In the genomic region with DNA sequence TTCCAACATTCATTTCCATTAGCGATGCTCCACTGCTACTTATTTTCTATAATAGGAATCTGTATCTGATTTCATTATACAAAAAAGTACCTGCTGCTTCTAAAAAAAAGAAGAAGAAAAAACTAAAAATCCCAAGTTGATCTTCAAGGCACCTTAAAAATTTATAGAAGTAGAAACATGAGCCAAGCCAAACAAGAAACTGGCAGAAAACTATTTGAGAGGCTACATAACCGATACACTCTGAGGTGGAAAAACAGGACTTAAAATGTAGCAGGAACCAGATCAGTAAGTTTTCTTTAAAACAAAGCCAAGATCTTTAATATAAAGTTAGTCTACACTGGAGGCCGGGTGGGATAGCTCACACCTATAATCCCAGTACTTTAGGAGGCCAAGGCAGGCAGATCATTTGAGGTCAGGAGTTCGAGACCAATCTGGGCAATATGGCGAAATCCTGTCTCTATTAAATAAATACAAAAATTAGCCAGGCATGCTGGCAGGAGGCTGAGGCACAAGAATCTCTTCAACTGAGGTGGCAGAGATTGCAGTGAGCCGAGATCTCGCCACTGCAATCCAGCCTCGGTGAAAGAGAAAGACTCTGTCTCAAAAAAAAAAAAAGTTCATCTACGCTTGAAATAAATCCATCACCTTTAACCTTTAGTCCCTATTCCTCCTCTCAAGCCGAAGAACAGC, we compare ENCODE assay signal across 14 cellular contexts.
DNase-seq lines count a peak whose midpoint lies in the region; ATAC-seq and TF ChIP-seq lines count a peak whose summit lies in the region.
"Had no signal": no experiment of that assay in that cellular context is flagged by ENCODE, and none has a peak within 500 bp of the region (broad histone marks: within the 10 kb centered on the region; RNA-seq: fewer than 3 reads in every experiment).

No MANE protein-coding gene starts in this region.

- ATAC-seq in activated naive CD4-positive, alpha-beta T cell treated with anti-CD3 and anti-CD28 coated beads, Interleukin-2, amount 50 U/mL, for 72 hours, result no peak
- ATAC-seq in naive B cell (ENCODE audit: low read depth in 2 of 2), result no peak
- ATAC-seq in stimulated activated effector memory CD8-positive, alpha-beta T cell treated with anti-CD3 and anti-CD28 coated beads, Interleukin-12 subunit alpha, Interleukin-12 subunit beta, amount 100 ng/mL, for 72 hours, result no peak
- no peak for ATAC-seq in HG02678 (IDR thresholded peaks at IDR 0.05; ENCODE audit: unreplicated experiment)

- peaks cover 13 to 17% of the 10 kb centered on the region in 2 donors for H3K4me1 ChIP-seq in thyroid gland

- TF ChIP-seq CTCF in choroid plexus epithelial cell (conservative IDR thresholded peaks at IDR 0.05; ENCODE audit: low read depth, low read length) (no peak), thyroid gland (IDR thresholded peaks at IDR 0.05) (no peak)

- H3K27me3 ChIP-seq in thyroid gland, result no peaks in the 10 kb centered on the region
- H3K27me3 ChIP-seq: MG63 had no signal

- H3K36me3 ChIP-seq in thyroid gland, result peaks cover 12 to 15% of the 10 kb centered on the region in 2 donors

- H3K27ac ChIP-seq in thyroid gland, result peak overlapping the region; percentile 49 to 81 (median 62)

- no peaks in the 10 kb centered on the region for H3K27me3 Mint-ChIP-seq in activated naive CD4-positive, alpha-beta T cell treated with anti-CD3 and anti-CD28 coated beads, Interleukin-2, amount 50 U/mL, for 24 hours
- no peaks in the 10 kb centered on the region for H3K27me3 Mint-ChIP-seq in naive B cell

- no peak overlapping the region for H3K4me3 ChIP-seq in choroid plexus epithelial cell (ENCODE audit: low read depth, low read length)
- no peak overlapping the region for H3K4me3 ChIP-seq in thyroid gland (replicated peaks in 1 of 3)
- H3K4me3 ChIP-seq: lung, MG63 had no signal

- H3K36me3 Mint-ChIP-seq in activated naive CD4-positive, alpha-beta T cell treated with anti-CD3 and anti-CD28 coated beads, Interleukin-2, amount 50 U/mL, for 24 hours, result peaks cover 2% of the 10 kb centered on the region
- H3K36me3 Mint-ChIP-seq in activated naive CD4-positive, alpha-beta T cell treated with anti-CD3 and anti-CD28 coated beads, Interleukin-2, amount 50 U/mL, for 72 hours, result no peaks in the 10 kb centered on the region
- peaks cover 8 to 18% of the 10 kb centered on the region in 2 donors for H3K36me3 Mint-ChIP-seq in naive B cell
- peaks cover 75% of the 10 kb centered on the region for H3K36me3 Mint-ChIP-seq in stimulated activated effector memory CD8-positive, alpha-beta T cell treated with anti-CD3 and anti-CD28 coated beads, Interleukin-12 subunit alpha, Interleukin-12 subunit beta, amount 100 ng/mL, for 72 hours

- H3K9me3 ChIP-seq in thyroid gland, result no peaks in the 10 kb centered on the region
- H3K9me3 ChIP-seq: Caco-2, MG63 had no signal

- TF ChIP-seq POLR2A in thyroid gland (IDR thresholded peaks at IDR 0.05), result no peak

- 65 to 70% methylated on average over 10 of the region's 10 CpGs for WGBS in thyroid gland, 2 donors

- H3K27ac Mint-ChIP-seq in activated naive CD4-positive, alpha-beta T cell treated with anti-CD3 and anti-CD28 coated beads, Interleukin-2, amount 50 U/mL, for 24 hours, result peak overlapping the region; percentile 68
- H3K27ac Mint-ChIP-seq in activated naive CD4-positive, alpha-beta T cell treated with anti-CD3 and anti-CD28 coated beads, Interleukin-2, amount 50 U/mL, for 72 hours, result peak overlapping the region in 1 of 2 donors; percentile 50
- peak overlapping the region in 5 of 6 donors; percentile 56 to 73 (median 62) for H3K27ac Mint-ChIP-seq in naive B cell
- H3K27ac Mint-ChIP-seq in stimulated activated effector memory CD8-positive, alpha-beta T cell treated with anti-CD3 and anti-CD28 coated beads, Interleukin-12 subunit alpha, Interleukin-12 subunit beta, amount 100 ng/mL, for 72 hours, result no peak overlapping the region

- H3K9me3 Mint-ChIP-seq in activated naive CD4-positive, alpha-beta T cell treated with anti-CD3 and anti-CD28 coated beads, Interleukin-2, amount 50 U/mL, for 24 hours, result no peaks in the 10 kb centered on the region
- H3K9me3 Mint-ChIP-seq in activated naive CD4-positive, alpha-beta T cell treated with anti-CD3 and anti-CD28 coated beads, Interleukin-2, amount 50 U/mL, for 72 hours, result no peaks in the 10 kb centered on the region
- H3K9me3 Mint-ChIP-seq in naive B cell, result no peaks in the 10 kb centered on the region
- no peaks in the 10 kb centered on the region for H3K9me3 Mint-ChIP-seq in stimulated activated effector memory CD8-positive, alpha-beta T cell treated with anti-CD3 and anti-CD28 coated beads, Interleukin-12 subunit alpha, Interleukin-12 subunit beta, amount 100 ng/mL, for 72 hours

- DNase-seq in activated naive CD4-positive, alpha-beta T cell treated with anti-CD3 and anti-CD28 coated beads, Interleukin-2, amount 50 U/mL, for 72 hours (ENCODE audit: low spot score in 2 of 2), result no peak
- DNase-seq in choroid plexus epithelial cell (ENCODE audit: low read depth) (peak; percentile 26), naive B cell (no peak), thyroid gland (no peak), NCI-H69 (lab: John Stamatoyannopoulos, UW) (no peak)
- no peak for DNase-seq in stimulated activated effector memory CD8-positive, alpha-beta T cell treated with anti-CD3 and anti-CD28 coated beads, Interleukin-12 subunit alpha, Interleukin-12 subunit beta, amount 100 ng/mL, for 72 hours (ENCODE audit: low spot score in 2 of 2)
- DNase-seq: activated gamma-delta T cell, MG63, NCI-H2081 treated with DMSO at 0.1 percent for 48 hours, NCI-H526 treated with DMSO at 0.1 percent for 48 hours had no signal

- no peak overlapping the region for H3K4me3 Mint-ChIP-seq in activated naive CD4-positive, alpha-beta T cell treated with anti-CD3 and anti-CD28 coated beads, Interleukin-2, amount 50 U/mL, for 24 hours
- H3K4me3 Mint-ChIP-seq in naive B cell, result no peak overlapping the region
- H3K4me3 Mint-ChIP-seq in stimulated activated effector memory CD8-positive, alpha-beta T cell treated with anti-CD3 and anti-CD28 coated beads, Interleukin-12 subunit alpha, Interleukin-12 subunit beta, amount 100 ng/mL, for 72 hours, result no peak overlapping the region

- intact Hi-C loops in thyroid gland (cut with DNase I), result no loop called here

- peaks cover 20% of the 10 kb centered on the region for H3K4me1 Mint-ChIP-seq in activated naive CD4-positive, alpha-beta T cell treated with anti-CD3 and anti-CD28 coated beads, Interleukin-2, amount 50 U/mL, for 24 hours
- H3K4me1 Mint-ChIP-seq in naive B cell, result peaks cover 4 to 9% (median 5%) of the 10 kb centered on the region in 3 donors
- peaks cover 1% of the 10 kb centered on the region for H3K4me1 Mint-ChIP-seq in stimulated activated effector memory CD8-positive, alpha-beta T cell treated with anti-CD3 and anti-CD28 coated beads, Interleukin-12 subunit alpha, Interleukin-12 subunit beta, amount 100 ng/mL, for 72 hours
